ENCODE assay signal across 11 cellular contexts in the genomic region with DNA sequence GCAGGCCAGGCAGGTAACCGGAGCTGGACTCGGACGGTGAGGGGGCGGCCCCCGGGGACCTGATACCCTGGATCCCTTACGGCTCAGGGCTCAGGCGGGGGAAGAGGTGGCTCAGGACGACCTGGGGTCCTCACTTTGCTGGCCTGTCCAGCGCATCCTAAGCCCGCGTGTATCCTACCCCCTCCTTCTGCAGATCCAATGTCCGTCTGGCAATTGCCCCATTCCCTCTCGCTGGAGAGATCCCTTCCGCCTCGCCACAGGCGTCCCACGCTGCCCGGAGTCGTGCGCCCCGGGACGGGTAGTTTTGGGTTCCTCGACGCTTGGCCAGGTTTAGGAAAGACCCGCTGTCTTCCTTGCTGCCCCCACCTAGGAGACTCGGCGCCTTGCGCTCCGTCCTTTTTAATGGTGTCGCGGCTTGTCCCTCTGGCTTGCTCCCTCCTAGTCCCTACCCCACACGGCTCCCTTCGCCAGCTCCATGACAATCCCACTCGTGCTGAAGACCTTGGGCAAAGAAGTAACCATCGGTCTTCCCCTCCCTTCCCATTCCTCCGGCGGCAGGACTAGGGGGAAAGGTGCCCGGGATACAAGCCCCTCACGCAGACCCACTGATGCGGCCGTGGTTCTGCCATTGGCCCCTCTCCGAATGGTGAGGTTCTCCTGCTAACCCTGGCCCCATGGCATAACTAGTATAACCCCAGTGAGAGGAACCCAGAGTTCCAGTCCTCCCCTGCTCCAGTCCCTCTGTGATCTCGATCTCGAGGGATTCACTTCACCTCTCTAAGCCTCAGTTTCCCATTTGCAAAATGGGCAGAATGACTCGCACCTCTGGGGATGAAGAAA.
A peak's percentile ranks its signal among the peaks of the same experiment; 100 is the strongest.
DNase-seq lines count a peak whose midpoint lies in the region; ATAC-seq, FAIRE-seq and TF ChIP-seq lines count a peak whose summit lies in the region.
"Had no signal": no experiment of that assay in that cellular context is flagged by ENCODE, and none has a peak within 500 bp of the region (broad histone marks: within the 10 kb centered on the region; RNA-seq: fewer than 3 reads in every experiment).

No MANE protein-coding gene starts in this region.

- no peak overlapping the region for H3K4ac ChIP-seq in neuronal stem cell (ENCODE audit: low read length)

- H3K18ac ChIP-seq in neuronal stem cell (ENCODE audit: low read length) = peak overlapping the region; percentile 74

- H3K9ac ChIP-seq in KMS-11 (no peak overlapping the region), neuronal stem cell (ENCODE audit: low read depth, low read length, poor library complexity) (no peak overlapping the region)

- POLR2A ChIA-PET in CD8-positive, alpha-beta memory T cell (lab: Charles Lee) = no interaction called here

- no CpG with 5 or more reads among the region's 45 CpGs for WGBS in neuronal stem cell (ENCODE audit: extremely low coverage in 2 of 2, insufficient read length in 2 of 2, insufficient replicate concordance in 1 of 2), 2 donors

- H2BK15ac ChIP-seq in neuronal stem cell (ENCODE audit: low read length) = peak overlapping the region; percentile 19

- H3K4me2 ChIP-seq in KMS-11 = peak overlapping the region; percentile 53
- peak overlapping the region; percentile 14 for H3K4me2 ChIP-seq in neuronal stem cell (ENCODE audit: insufficient read depth, low read length, poor library complexity, severe bottlenecking)

- H3K36me3 Mint-ChIP-seq in CD8-positive, alpha-beta memory T cell = no peaks in the 10 kb centered on the region
- H3K36me3 Mint-ChIP-seq in effector memory CD8-positive, alpha-beta T cell (ENCODE audit: insufficient read depth) = peaks cover 5% of the 10 kb centered on the region

- H3K79me1 ChIP-seq in neuronal stem cell (ENCODE audit: low read depth, low read length) = no peaks in the 10 kb centered on the region

- no peak overlapping the region for H4K91ac ChIP-seq in neuronal stem cell (ENCODE audit: low read depth, low read length, poor library complexity)

- no peaks in the 10 kb centered on the region for H4K20me1 ChIP-seq in KMS-11 (ENCODE audit: insufficient read depth)

- FAIRE-seq in GM19239 (lab: Jason Lieb, UNC) = no peak

- peak overlapping the region; percentile 69 for H2AK5ac ChIP-seq in neuronal stem cell (ENCODE audit: low read depth, low read length)

- H3K27me3 ChIP-seq in CD8-positive, alpha-beta memory T cell (ENCODE audit: insufficient read depth, low read length, poor library complexity, severe bottlenecking) = peaks cover 67% of the 10 kb centered on the region
- H3K27me3 ChIP-seq in KMS-11 (ENCODE audit: insufficient read depth, low read depth) = peaks cover 25% of the 10 kb centered on the region; the same call in 1 of the 2 replicates
- H3K27me3 ChIP-seq in neuronal stem cell (ENCODE audit: control insufficient read depth in 3 of 3, insufficient read depth in 3 of 3, low read depth in 1 of 3, low read length in 3 of 3) = peaks cover 77 to 99% (median 98%) of the 10 kb centered on the region in 3 experiments

- peak overlapping the region in 1 of 8 donors; percentile 15 for H3K27ac Mint-ChIP-seq in CD8-positive, alpha-beta memory T cell
- H3K27ac Mint-ChIP-seq in effector memory CD8-positive, alpha-beta T cell = peak overlapping the region in 1 of 2 donors; percentile 58

- 0 out of 2 replicates have a peak, but pooled peaks cover 7% of the 10 kb centered on the region for H3K79me2 ChIP-seq in KMS-11 (ENCODE audit: insufficient read depth, low read depth)

- H3K4me3 ChIP-seq in CD8-positive, alpha-beta memory T cell (ENCODE audit: low read length) = no peak overlapping the region
- H3K4me3 ChIP-seq in KMS-11 (IDR thresholded peaks at IDR 0.05; ENCODE audit: insufficient read depth, low read depth, low read length) (no peak overlapping the region), neuronal stem cell (ENCODE audit: low read length in 2 of 2) (peak overlapping the region in 1 of 2 donors; percentile 26)

- no peak overlapping the region for H2BK120ac ChIP-seq in neuronal stem cell (ENCODE audit: low read depth, low read length)

- peaks cover 0 to 3% (median 0%) of the 10 kb centered on the region in 5 donors for H3K9me3 Mint-ChIP-seq in CD8-positive, alpha-beta memory T cell
- H3K9me3 Mint-ChIP-seq in effector memory CD8-positive, alpha-beta T cell = no peaks in the 10 kb centered on the region

- no peak for ATAC-seq in effector memory CD8-positive, alpha-beta T cell (replicated peaks)
- ATAC-seq: Panc1 had no signal

- H2BK5ac ChIP-seq in neuronal stem cell (ENCODE audit: low read length) = no peak overlapping the region

- H3K4me1 ChIP-seq in CD8-positive, alpha-beta memory T cell (ENCODE audit: insufficient read depth, low read length) = peaks cover 58% of the 10 kb centered on the region
- H3K4me1 ChIP-seq in KMS-11 (ENCODE audit: low read depth, poor library complexity, severe bottlenecking) = peaks cover 24% of the 10 kb centered on the region
- peaks cover 2 to 17% of the 10 kb centered on the region in 2 donors for H3K4me1 ChIP-seq in neuronal stem cell (ENCODE audit: control insufficient read depth in 2 of 2, insufficient read depth in 1 of 2, low read depth in 1 of 2, low read length in 2 of 2)

- H2AFZ ChIP-seq in KMS-11 (ENCODE audit: low read depth) (peak overlapping the region; percentile 64; the same call in 1 of the 2 replicates), neuronal stem cell (ENCODE audit: low read length) (peak overlapping the region; percentile 48)

- peaks cover 65 to 66% of the 10 kb centered on the region in 2 donors for H3K27me3 Mint-ChIP-seq in CD8-positive, alpha-beta memory T cell
- H3K27me3 Mint-ChIP-seq in effector memory CD8-positive, alpha-beta T cell = peaks cover 64 to 78% of the 10 kb centered on the region in 2 donors

- peaks cover 39 to 60% (median 41%) of the 10 kb centered on the region in 3 donors for H3K4me1 Mint-ChIP-seq in CD8-positive, alpha-beta memory T cell
- peaks cover 32 to 38% of the 10 kb centered on the region in 2 donors for H3K4me1 Mint-ChIP-seq in effector memory CD8-positive, alpha-beta T cell (ENCODE audit: low read depth in 2 of 2)

- no peaks in the 10 kb centered on the region for H3K9me3 ChIP-seq in CD8-positive, alpha-beta memory T cell (ENCODE audit: low read length)
- peaks cover under 1 to 6% of the 10 kb centered on the region in 2 donors for H3K9me3 ChIP-seq in neuronal stem cell (replicated peaks in 1 of 2; ENCODE audit: control insufficient read depth in 2 of 2, insufficient read depth in 1 of 2, low read depth in 1 of 2, low read length in 2 of 2)

- H3K14ac ChIP-seq in neuronal stem cell (ENCODE audit: low read length) = no peak overlapping the region

- H2BK12ac ChIP-seq in neuronal stem cell (ENCODE audit: low read length) = no peak overlapping the region

- peak overlapping the region; percentile 6 for H3K23ac ChIP-seq in neuronal stem cell (ENCODE audit: low read depth, low read length, poor library complexity)

- H3K27ac ChIP-seq in CD8-positive, alpha-beta memory T cell (ENCODE audit: low read depth, low read length) = no peak overlapping the region
- H3K27ac ChIP-seq in KMS-11 (no peak overlapping the region), neuronal stem cell (replicated peaks; ENCODE audit: low read length) (no peak overlapping the region)

- H3K4me3 Mint-ChIP-seq in CD8-positive, alpha-beta memory T cell = peak overlapping the region; percentile 59 to 90 (median 69)
- H3K4me3 Mint-ChIP-seq in effector memory CD8-positive, alpha-beta T cell = peak overlapping the region; percentile 80 to 88

- DNase-seq in CD8-positive, alpha-beta memory T cell = no peak
- DNase-seq in effector memory CD8-positive, alpha-beta T cell = no peak
- DNase-seq in neuronal stem cell (ENCODE audit: low spot score) = peak; percentile 18
- DNase-seq in cerebellar nuclear complex (lab: John Stamatoyannopoulos, UW) = no peak
- DNase-seq in GM19239 (ENCODE audit: insufficient read length, low spot score) = no peak
- no peak for DNase-seq in NCI-H345 (lab: John Stamatoyannopoulos, UW)
- no peak for DNase-seq in NCI-H2107 (lab: John Stamatoyannopoulos, UW)
- DNase-seq: central memory CD4-positive, alpha-beta T cell; DMS 273 treated with DMSO at 0.1 percent for 48 hours had no signal

- CTCF ChIA-PET in CD8-positive, alpha-beta memory T cell (lab: Charles Lee) = interaction anchor here (1.1 kb wide), 1 partner anchor 228 kb away, joined by 5 read pairs; no protein-coding TSS in a partner anchor

- H3K36me3 ChIP-seq in CD8-positive, alpha-beta memory T cell (ENCODE audit: insufficient read depth, low read length) = no peaks in the 10 kb centered on the region
- H3K36me3 ChIP-seq in KMS-11 (ENCODE audit: insufficient read depth) = no peaks in the 10 kb centered on the region
- no peaks in the 10 kb centered on the region for H3K36me3 ChIP-seq in neuronal stem cell (replicated peaks in 1 of 2; ENCODE audit: control insufficient read depth in 2 of 2, insufficient read depth in 2 of 2, low read length in 2 of 2)

- TF ChIP-seq CTCF in KMS-11 (conservative IDR thresholded peaks at IDR 0.05; ENCODE audit: low read depth, low read length) = no peak

- H4K8ac ChIP-seq in neuronal stem cell (ENCODE audit: low read depth, low read length) = no peak overlapping the region
